ENCODE assay signal across 24 cellular contexts in genomic region chr4:3344596-3344995, GRCh38. TPM values are rescaled to one million over a fixed set of nuclear protein-coding genes. Genes with fewer than 3 reads are reported as not detected.
DNase-seq lines count a peak whose midpoint lies in the region; ATAC-seq lines count a peak whose summit lies in the region.
"Had no signal": no experiment of that assay in that cellular context is flagged by ENCODE, and none has a peak within 500 bp of the region (broad histone marks: within the 10 kb centered on the region; RNA-seq: fewer than 3 reads in every experiment).

No MANE protein-coding gene starts in this region.

- H3K36me3 Mint-ChIP-seq in T-helper 2 cell treated with Interferon-gamma antibody and Interleukin-4, amounts not matched to agents 5 μg/mL and 100 μg/mL, for 36 hours (ENCODE audit: low read depth) = no peaks in the 10 kb centered on the region

- H3K23ac ChIP-seq in neuronal stem cell (ENCODE audit: low read depth, low read length, poor library complexity) = no peak overlapping the region

- no peaks in the 10 kb centered on the region for H3K27me3 ChIP-seq in neuronal stem cell (ENCODE audit: control insufficient read depth in 3 of 3, insufficient read depth in 3 of 3, low read depth in 1 of 3, low read length in 3 of 3)
- H3K27me3 ChIP-seq: MG63 had no signal

- peaks cover 4 to 14% of the 10 kb centered on the region in 2 donors for H3K4me1 ChIP-seq in neuronal stem cell (ENCODE audit: control insufficient read depth in 2 of 2, insufficient read depth in 1 of 2, low read depth in 1 of 2, low read length in 2 of 2)

- H3K36me3 ChIP-seq in neuronal stem cell (replicated peaks in 1 of 2; ENCODE audit: control insufficient read depth in 2 of 2, insufficient read depth in 2 of 2, low read length in 2 of 2) = peaks cover 3 to 18% of the 10 kb centered on the region in 2 donors
- H3K36me3 ChIP-seq: MG63 had no signal

- peak overlapping the region; percentile 18 for H2AK5ac ChIP-seq in neuronal stem cell (ENCODE audit: low read depth, low read length)

- H3K9me3 ChIP-seq in neuronal stem cell (replicated peaks in 1 of 2; ENCODE audit: control insufficient read depth in 2 of 2, insufficient read depth in 1 of 2, low read depth in 1 of 2, low read length in 2 of 2) = no peaks in the 10 kb centered on the region
- H3K9me3 ChIP-seq: MG63 had no signal

- H3K14ac ChIP-seq in neuronal stem cell (ENCODE audit: low read length) = no peak overlapping the region

- no peak overlapping the region for H3K27ac ChIP-seq in neuronal stem cell (replicated peaks; ENCODE audit: low read length)
- H3K27ac ChIP-seq: 22Rv1 had no signal

- H3K4ac ChIP-seq in neuronal stem cell (ENCODE audit: low read length) = no peak overlapping the region

- no peak overlapping the region for H2BK120ac ChIP-seq in neuronal stem cell (ENCODE audit: low read depth, low read length)

- no peak overlapping the region for H2BK15ac ChIP-seq in neuronal stem cell (ENCODE audit: low read length)

- H3K4me3 Mint-ChIP-seq in T-helper 2 cell treated with Interferon-gamma antibody and Interleukin-4, amounts not matched to agents 5 μg/mL and 100 μg/mL, for 36 hours = no peak overlapping the region
- H3K4me3 Mint-ChIP-seq: B cell, H9, HFFc6 had no signal

- no peak overlapping the region for H3K18ac ChIP-seq in neuronal stem cell (ENCODE audit: low read length)

- no CpG with 5 or more reads among the region's 4 CpGs for WGBS in neuronal stem cell (ENCODE audit: extremely low coverage in 2 of 2, insufficient read length in 2 of 2, insufficient replicate concordance in 1 of 2), 2 donors

- no peak for ATAC-seq in HG02852 (IDR thresholded peaks at IDR 0.05; ENCODE audit: unreplicated experiment)
- ATAC-seq: PC-3 had no signal

- no peak overlapping the region for H3K27ac Mint-ChIP-seq in T-helper 2 cell treated with Interferon-gamma antibody and Interleukin-4, amounts not matched to agents 5 μg/mL and 100 μg/mL, for 36 hours
- H3K27ac Mint-ChIP-seq: B cell, H9, HFFc6 had no signal

- no peak overlapping the region for H4K91ac ChIP-seq in neuronal stem cell (ENCODE audit: low read depth, low read length, poor library complexity)

- no peak overlapping the region for H3K9ac ChIP-seq in neuronal stem cell (ENCODE audit: low read depth, low read length, poor library complexity)

- H3K9me3 Mint-ChIP-seq in T-helper 2 cell treated with Interferon-gamma antibody and Interleukin-4, amounts not matched to agents 5 μg/mL and 100 μg/mL, for 36 hours = no peaks in the 10 kb centered on the region
- H3K9me3 Mint-ChIP-seq: H9, HFFc6 had no signal

- H2BK5ac ChIP-seq in neuronal stem cell (ENCODE audit: low read length) = no peak overlapping the region

- no peak overlapping the region for H2AFZ ChIP-seq in neuronal stem cell (ENCODE audit: low read length)

- H2BK12ac ChIP-seq in neuronal stem cell (ENCODE audit: low read length) = no peak overlapping the region

- no peak overlapping the region for H3K4me2 ChIP-seq in neuronal stem cell (ENCODE audit: insufficient read depth, low read length, poor library complexity, severe bottlenecking)

- H3K27me3 Mint-ChIP-seq in T-helper 2 cell treated with Interferon-gamma antibody and Interleukin-4, amounts not matched to agents 5 μg/mL and 100 μg/mL, for 36 hours (ENCODE audit: low read depth) = no peaks in the 10 kb centered on the region
- H3K27me3 Mint-ChIP-seq: B cell had no signal

- no peaks in the 10 kb centered on the region for H3K79me1 ChIP-seq in neuronal stem cell (ENCODE audit: low read depth, low read length)

- no peak overlapping the region for H4K8ac ChIP-seq in neuronal stem cell (ENCODE audit: low read depth, low read length)

- H3K4me1 Mint-ChIP-seq in T-helper 2 cell treated with Interferon-gamma antibody and Interleukin-4, amounts not matched to agents 5 μg/mL and 100 μg/mL, for 36 hours (ENCODE audit: low read depth) = peaks cover 13% of the 10 kb centered on the region

- DNase-seq in T-helper 2 cell treated with Interferon-gamma antibody and Interleukin-4, amounts not matched to agents 5 μg/mL and 100 μg/mL, for 36 hours (ENCODE audit: low spot score) = peak; percentile 0
- no peak for DNase-seq in T-helper 2 cell
- DNase-seq in G401 (ENCODE audit: low spot score) = peak; percentile 53
- peak; percentile 37 for DNase-seq in cerebellum (ENCODE audit: low spot score)
- DNase-seq in neuronal stem cell (ENCODE audit: low spot score) = no peak
- no peak for DNase-seq in NCI-H2029 (lab: John Stamatoyannopoulos, UW)
- DNase-seq in NCI-H146 (lab: John Stamatoyannopoulos, UW) = no peak
- DNase-seq: DMS153; DND-41; H9; HFFc6; KG1; MG63; NCI-H1105 treated with DMSO at 0.1 percent for 48 hours; NCI-H2029 treated with DMSO at 0.1 percent for 48 hours; NCI-H446 treated with DMSO at 0.1 percent for 48 hours; NCI-H526; NCI-H82; NK-92 treated with Interleukin-12 subunit alpha and Interleukin-12 subunit beta, amount 100 ng/mL, for 24 hours; PC-3; SHP77 treated with DMSO at 0.1 percent for 48 hours had no signal

- in situ Hi-C loops in G401 (cut with HindIII; ENCODE audit: low sequenced_read_pairs) = no loop called here

- no peak overlapping the region for H3K4me3 ChIP-seq in neuronal stem cell (ENCODE audit: low read length in 2 of 2)
- H3K4me3 ChIP-seq: MG63 had no signal

RNA-seq across cellular contexts. Expression of gene RGS12, which starts 51.8 kb away (rescaled TPM):
- 12.3 and 14.4 TPM in 2 replicates for total RNA-seq in G401 (2014; rRNA removed; shearing (Covaris generic))
- total RNA-seq in cerebellum = 87.5 TPM
- 26.5 TPM for polyA plus RNA-seq in neuronal stem cell (2013, experiment 1 of 2)
- polyA plus RNA-seq in neuronal stem cell (2013, experiment 2 of 2) = 27.6 TPM

Comparison
In these comparisons a context has a peak if more than half of its experiments do, and no peak if none do; other contexts are left out.
1. DNase-seq: peak in T-helper 2 cell treated with Interferon-gamma antibody and Interleukin-4, amounts not matched to agents 5 μg/mL and 100 μg/mL, for 36 hours (single experiment), G401 (single experiment) and cerebellum (single experiment); none in T-helper 2 cell (0 of 5), neuronal stem cell (single experiment), NCI-H2029 (single experiment) and NCI-H146 (single experiment).